In genomic region chr3:41866298-41866697, GRCh38 we compare ENCODE assay signal across 34 cellular contexts.
"Had no signal": no experiment of that assay in that cellular context is flagged by ENCODE, and none has a peak within 500 bp of the region (broad histone marks: within the 10 kb centered on the region; RNA-seq: fewer than 3 reads in every experiment).

No MANE protein-coding gene starts in this region.

- H3K9me3 ChIP-seq: adrenal gland, ascending aorta, body of pancreas, breast epithelium had no signal

- H3K4me1 ChIP-seq: adrenal gland, ascending aorta, body of pancreas, breast epithelium had no signal

- ATAC-seq: activated naive CD4-positive, alpha-beta T cell treated with anti-CD3 and anti-CD28 coated beads, Interleukin-2, amount 50 U/mL, for 72 hours; activated naive CD8-positive, alpha-beta T cell treated with anti-CD3 and anti-CD28 coated beads, Interleukin-2, amount 50 U/mL, for 24 hours; activated T-cell treated with anti-CD3 and anti-CD28 coated beads, Interleukin-2, amount 50 U/mL, for 4 hours; activated T-cell treated with anti-CD3 and anti-CD28 coated beads, Interleukin-2, amount 50 U/mL, for 72 hours; activated T-helper 17 cell treated with anti-CD3 and anti-CD28 coated beads, Interleukin-2, amount 50 U/mL, for 72 hours; body of pancreas had no signal

- H3K27ac ChIP-seq: adrenal gland, ascending aorta, body of pancreas, brain microvascular endothelial cell, breast epithelium, cardiac muscle cell had no signal

- H3K27me3 ChIP-seq: adrenal gland, ascending aorta, body of pancreas, brain microvascular endothelial cell, breast epithelium, cardiac muscle cell had no signal

- H3K36me3 ChIP-seq: adrenal gland, ascending aorta, brain microvascular endothelial cell, breast epithelium, cardiac muscle cell had no signal

- H3K4me3 ChIP-seq: adrenal gland, ascending aorta, body of pancreas, breast epithelium, cardiac muscle cell had no signal

- FAIRE-seq: astrocyte, bronchial epithelial cell had no signal

- DNase-seq: activated effector memory CD4-positive, alpha-beta T cell treated with anti-CD3 and anti-CD28 coated beads, Interleukin-2, amount 50 U/mL, for 16 hours; activated effector memory CD4-positive, alpha-beta T cell treated with Interleukin-2 at 50 U/mL for 16 hours; activated gamma-delta T cell; activated gamma-delta T cell treated with Interleukin-2 at 50 U/mL for 16 hours; activated naive CD4-positive, alpha-beta T cell; activated naive CD4-positive, alpha-beta T cell treated with anti-CD3 and anti-CD28 coated beads for 36 hours; activated naive CD4-positive, alpha-beta T cell treated with anti-CD3 and anti-CD28 coated beads, Interleukin-2, amount 10 ng/mL, durations not matched to agents 7 days and 5 days; activated naive CD4-positive, alpha-beta T cell treated with anti-CD3 and anti-CD28 coated beads, Interleukin-2, amount 50 U/mL, for 16 hours; activated naive CD4-positive, alpha-beta T cell treated with Interleukin-2 at 50 U/mL for 16 hours; activated naive CD8-positive, alpha-beta T cell treated with anti-CD3 and anti-CD28 coated beads for 36 hours; activated naive CD8-positive, alpha-beta T cell treated with anti-CD3 and anti-CD28 coated beads, Interleukin-2, amount 10 ng/mL, durations not matched to agents 7 days and 5 days; activated naive CD8-positive, alpha-beta T cell treated with anti-CD3 and anti-CD28 coated beads, Interleukin-2, amount 50 U/mL, for 24 hours; activated T-cell treated with anti-CD3 and anti-CD28 coated beads, Interleukin-2, amount 50 U/mL, for 1 hour; activated T-cell treated with anti-CD3 and anti-CD28 coated beads, Interleukin-2, amount 50 U/mL, for 24 hours; activated T-cell treated with anti-CD3 and anti-CD28 coated beads, Interleukin-2, amount 50 U/mL, for 4 hours; activated T-cell treated with anti-CD3 and anti-CD28 coated beads, Interleukin-2, amount 50 U/mL, for 48 hours; activated T-cell treated with anti-CD3 and anti-CD28 coated beads, Interleukin-2, amount 50 U/mL, for 72 hours; adrenal gland; amniotic stem cell; amygdala; anterior cingulate cortex; aorta; body of pancreas; brain microvascular endothelial cell; caudate nucleus; central memory CD4-positive, alpha-beta T cell; cerebellar nuclear complex had no signal
